Comparison of ENCODE assay signal across 1 cellular context in the genomic region with DNA sequence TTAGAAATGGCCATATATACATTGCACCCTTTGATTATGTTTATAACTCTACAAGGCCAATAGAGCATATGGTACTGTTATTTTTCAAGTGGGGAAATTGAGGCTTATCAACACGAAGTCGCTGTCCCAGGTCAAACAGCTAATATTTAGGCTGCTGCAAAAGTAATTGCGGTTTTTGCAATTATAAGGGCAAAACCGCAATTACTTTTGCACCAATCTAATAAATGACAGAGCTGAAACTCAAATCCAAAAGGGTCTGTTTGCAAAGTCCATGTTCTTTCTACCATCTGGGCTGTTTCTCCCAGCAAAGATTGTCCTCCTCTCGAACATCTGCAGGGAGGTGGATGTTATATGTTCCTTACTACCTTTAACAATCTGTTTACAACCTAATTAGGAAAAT.
TF ChIP-seq lines count a peak whose summit lies in the region.

No MANE protein-coding gene starts in this region.

TF ChIP-seq in SK-N-SH treated with all-trans-retinoic acid at 6 μM for 48 hours, 23 proteins besides CTCF, POLR2A, EP300 and RAD21 (continued from another document):
- TF ChIP-seq, protein P1, sequence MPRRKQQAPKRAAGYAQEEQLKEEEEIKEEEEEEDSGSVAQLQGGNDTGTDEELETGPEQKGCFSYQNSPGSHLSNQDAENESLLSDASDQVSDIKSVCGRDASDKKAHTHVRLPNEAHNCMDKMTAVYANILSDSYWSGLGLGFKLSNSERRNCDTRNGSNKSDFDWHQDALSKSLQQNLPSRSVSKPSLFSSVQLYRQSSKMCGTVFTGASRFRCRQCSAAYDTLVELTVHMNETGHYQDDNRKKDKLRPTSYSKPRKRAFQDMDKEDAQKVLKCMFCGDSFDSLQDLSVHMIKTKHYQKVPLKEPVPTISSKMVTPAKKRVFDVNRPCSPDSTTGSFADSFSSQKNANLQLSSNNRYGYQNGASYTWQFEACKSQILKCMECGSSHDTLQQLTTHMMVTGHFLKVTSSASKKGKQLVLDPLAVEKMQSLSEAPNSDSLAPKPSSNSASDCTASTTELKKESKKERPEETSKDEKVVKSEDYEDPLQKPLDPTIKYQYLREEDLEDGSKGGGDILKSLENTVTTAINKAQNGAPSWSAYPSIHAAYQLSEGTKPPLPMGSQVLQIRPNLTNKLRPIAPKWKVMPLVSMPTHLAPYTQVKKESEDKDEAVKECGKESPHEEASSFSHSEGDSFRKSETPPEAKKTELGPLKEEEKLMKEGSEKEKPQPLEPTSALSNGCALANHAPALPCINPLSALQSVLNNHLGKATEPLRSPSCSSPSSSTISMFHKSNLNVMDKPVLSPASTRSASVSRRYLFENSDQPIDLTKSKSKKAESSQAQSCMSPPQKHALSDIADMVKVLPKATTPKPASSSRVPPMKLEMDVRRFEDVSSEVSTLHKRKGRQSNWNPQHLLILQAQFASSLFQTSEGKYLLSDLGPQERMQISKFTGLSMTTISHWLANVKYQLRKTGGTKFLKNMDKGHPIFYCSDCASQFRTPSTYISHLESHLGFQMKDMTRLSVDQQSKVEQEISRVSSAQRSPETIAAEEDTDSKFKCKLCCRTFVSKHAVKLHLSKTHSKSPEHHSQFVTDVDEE (CRISPR knock-in tag; IDR thresholded peaks at IDR 0.05) = no peak
- TF ChIP-seq, protein P2, sequence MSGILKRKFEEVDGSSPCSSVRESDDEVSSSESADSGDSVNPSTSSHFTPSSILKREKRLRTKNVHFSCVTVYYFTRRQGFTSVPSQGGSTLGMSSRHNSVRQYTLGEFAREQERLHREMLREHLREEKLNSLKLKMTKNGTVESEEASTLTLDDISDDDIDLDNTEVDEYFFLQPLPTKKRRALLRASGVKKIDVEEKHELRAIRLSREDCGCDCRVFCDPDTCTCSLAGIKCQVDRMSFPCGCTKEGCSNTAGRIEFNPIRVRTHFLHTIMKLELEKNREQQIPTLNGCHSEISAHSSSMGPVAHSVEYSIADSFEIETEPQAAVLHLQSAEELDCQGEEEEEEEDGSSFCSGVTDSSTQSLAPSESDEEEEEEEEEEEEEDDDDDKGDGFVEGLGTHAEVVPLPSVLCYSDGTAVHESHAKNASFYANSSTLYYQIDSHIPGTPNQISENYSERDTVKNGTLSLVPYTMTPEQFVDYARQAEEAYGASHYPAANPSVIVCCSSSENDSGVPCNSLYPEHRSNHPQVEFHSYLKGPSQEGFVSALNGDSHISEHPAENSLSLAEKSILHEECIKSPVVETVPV (CRISPR knock-in tag; IDR thresholded peaks at IDR 0.05) = no peak
- TF ChIP-seq ZNF70 (CRISPR knock-in tag; IDR thresholded peaks at IDR 0.05) = no peak
- TF ChIP-seq, protein P3, sequence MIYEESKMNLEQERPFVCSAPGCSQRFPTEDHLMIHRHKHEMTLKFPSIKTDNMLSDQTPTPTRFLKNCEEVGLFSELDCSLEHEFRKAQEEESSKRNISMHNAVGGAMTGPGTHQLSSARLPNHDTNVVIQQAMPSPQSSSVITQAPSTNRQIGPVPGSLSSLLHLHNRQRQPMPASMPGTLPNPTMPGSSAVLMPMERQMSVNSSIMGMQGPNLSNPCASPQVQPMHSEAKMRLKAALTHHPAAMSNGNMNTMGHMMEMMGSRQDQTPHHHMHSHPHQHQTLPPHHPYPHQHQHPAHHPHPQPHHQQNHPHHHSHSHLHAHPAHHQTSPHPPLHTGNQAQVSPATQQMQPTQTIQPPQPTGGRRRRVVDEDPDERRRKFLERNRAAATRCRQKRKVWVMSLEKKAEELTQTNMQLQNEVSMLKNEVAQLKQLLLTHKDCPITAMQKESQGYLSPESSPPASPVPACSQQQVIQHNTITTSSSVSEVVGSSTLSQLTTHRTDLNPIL (CRISPR knock-in tag; IDR thresholded peaks at IDR 0.05; ENCODE audit: low read depth) = no peak
- TF ChIP-seq ESRRG (CRISPR knock-in tag; IDR thresholded peaks at IDR 0.05) = no peak
- TF ChIP-seq BACH2 (CRISPR knock-in tag; IDR thresholded peaks at IDR 0.05; ENCODE audit: borderline replicate concordance) = no peak
- no peak for TF ChIP-seq TOX (CRISPR knock-in tag; IDR thresholded peaks at IDR 0.05; ENCODE audit: borderline replicate concordance)
- no peak for TF ChIP-seq CSDC2 (CRISPR knock-in tag; IDR thresholded peaks at IDR 0.05)
- TF ChIP-seq ZNF8 (CRISPR knock-in tag; IDR thresholded peaks at IDR 0.05) = no peak
- no peak for TF ChIP-seq TCF4 (CRISPR knock-in tag; IDR thresholded peaks at IDR 0.05; ENCODE audit: borderline replicate concordance)
- no peak for TF ChIP-seq RARB (CRISPR knock-in tag; IDR thresholded peaks at IDR 0.05)
- no peak for TF ChIP-seq ARNTL (CRISPR knock-in tag; IDR thresholded peaks at IDR 0.05; ENCODE audit: borderline replicate concordance, low read depth)
- no peak for TF ChIP-seq ZC3H10 (CRISPR knock-in tag; IDR thresholded peaks at IDR 0.05)
- no peak for TF ChIP-seq OSR1 (CRISPR knock-in tag; IDR thresholded peaks at IDR 0.05)
- TF ChIP-seq, protein P4, sequence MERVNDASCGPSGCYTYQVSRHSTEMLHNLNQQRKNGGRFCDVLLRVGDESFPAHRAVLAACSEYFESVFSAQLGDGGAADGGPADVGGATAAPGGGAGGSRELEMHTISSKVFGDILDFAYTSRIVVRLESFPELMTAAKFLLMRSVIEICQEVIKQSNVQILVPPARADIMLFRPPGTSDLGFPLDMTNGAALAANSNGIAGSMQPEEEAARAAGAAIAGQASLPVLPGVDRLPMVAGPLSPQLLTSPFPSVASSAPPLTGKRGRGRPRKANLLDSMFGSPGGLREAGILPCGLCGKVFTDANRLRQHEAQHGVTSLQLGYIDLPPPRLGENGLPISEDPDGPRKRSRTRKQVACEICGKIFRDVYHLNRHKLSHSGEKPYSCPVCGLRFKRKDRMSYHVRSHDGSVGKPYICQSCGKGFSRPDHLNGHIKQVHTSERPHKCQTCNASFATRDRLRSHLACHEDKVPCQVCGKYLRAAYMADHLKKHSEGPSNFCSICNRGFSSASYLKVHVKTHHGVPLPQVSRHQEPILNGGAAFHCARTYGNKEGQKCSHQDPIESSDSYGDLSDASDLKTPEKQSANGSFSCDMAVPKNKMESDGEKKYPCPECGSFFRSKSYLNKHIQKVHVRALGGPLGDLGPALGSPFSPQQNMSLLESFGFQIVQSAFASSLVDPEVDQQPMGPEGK (CRISPR knock-in tag; IDR thresholded peaks at IDR 0.05; ENCODE audit: borderline replicate concordance) = no peak
- no peak for TF ChIP-seq GLIS3 (CRISPR knock-in tag; IDR thresholded peaks at IDR 0.05)
- TF ChIP-seq PPARA (CRISPR knock-in tag; IDR thresholded peaks at IDR 0.05; ENCODE audit: borderline replicate concordance) = no peak
- no peak for TF ChIP-seq ZNF565 (CRISPR knock-in tag; conservative IDR thresholded peaks at IDR 0.05; ENCODE audit: low read depth)
